In the genomic region with DNA sequence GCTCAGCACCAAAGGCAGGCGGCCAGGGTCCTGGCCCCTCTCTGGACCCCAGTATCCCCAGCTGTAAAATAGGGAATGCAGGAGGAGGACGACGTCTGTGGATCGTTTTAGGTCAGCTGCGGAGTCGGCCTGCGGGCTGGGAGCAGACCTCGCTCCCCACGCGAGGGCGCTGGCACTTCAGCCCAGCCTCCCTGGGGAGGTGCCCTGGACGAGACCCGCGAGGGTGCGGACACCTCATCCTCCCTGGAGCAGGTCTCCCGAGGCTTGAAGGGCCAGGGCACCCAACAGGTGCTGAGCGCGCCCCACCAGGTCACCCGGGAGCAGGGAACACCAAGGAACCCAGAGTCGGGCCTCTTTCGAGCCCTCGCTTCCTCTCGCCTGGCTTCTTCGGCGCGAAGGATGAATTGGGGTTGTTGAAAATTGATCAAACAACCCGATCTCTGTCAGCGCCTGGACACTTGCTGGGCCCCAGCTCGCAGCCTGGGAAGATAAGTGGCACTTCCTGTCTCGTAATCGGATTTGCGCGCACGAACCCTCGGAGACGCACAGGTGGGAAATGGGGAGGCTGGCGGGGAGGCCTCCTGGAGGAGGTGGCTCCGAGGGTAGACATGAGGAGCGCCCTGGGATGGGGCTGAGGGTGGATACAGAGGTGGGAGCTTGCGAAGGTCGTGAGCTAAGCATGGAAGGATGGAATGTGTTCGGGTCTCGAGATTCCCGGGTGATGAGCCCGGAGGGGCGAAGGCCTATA, we compare ENCODE assay signal across 8 cellular contexts. TPM values are rescaled to one million over a fixed set of nuclear protein-coding genes. Genes with fewer than 3 reads are reported as not detected.
DNase-seq lines count a peak whose midpoint lies in the region; ATAC-seq and TF ChIP-seq lines count a peak whose summit lies in the region.

No MANE protein-coding gene starts in this region.

- H3K9me3 Mint-ChIP-seq in naive B cell = peaks cover 0 to 1% (median 0%) of the 10 kb centered on the region in 7 donors
- no peaks in the 10 kb centered on the region for H3K9me3 Mint-ChIP-seq in stimulated activated naive CD8-positive, alpha-beta T cell treated with anti-CD3 and anti-CD28 coated beads, Interleukin-15, Interleukin-2, amounts not matched to agents 100 ng/mL and 50 ng/mL, for 24 hours

- H3K9ac ChIP-seq in GM23248 = no peak overlapping the region

- H3K9me3 ChIP-seq in DOHH2 (ENCODE audit: control insufficient read depth, insufficient read depth, low read length) (no peaks in the 10 kb centered on the region), GM23248 (ENCODE audit: low read depth) (no peaks in the 10 kb centered on the region)

- 3% methylated on average over 40 to 45 of the region's 46 CpGs for WGBS in GM23248 (ENCODE audit: low coverage in 1 of 2, low lambda C conversion rate in 2 of 2, missing lambda C conversion rate in 2 of 2), 2 experiments

- peak overlapping the region; percentile 10; the same call in 1 of the 2 replicates for H2AFZ ChIP-seq in GM23248

- H3K36me3 Mint-ChIP-seq in naive B cell = no peaks in the 10 kb centered on the region
- H3K36me3 Mint-ChIP-seq in stimulated activated naive CD8-positive, alpha-beta T cell treated with anti-CD3 and anti-CD28 coated beads, Interleukin-15, Interleukin-2, amounts not matched to agents 100 ng/mL and 50 ng/mL, for 24 hours (ENCODE audit: low read depth) = no peaks in the 10 kb centered on the region

- peak overlapping the region; percentile 71 for H3K4me3 ChIP-seq in DOHH2 (ENCODE audit: low read length)
- H3K4me3 ChIP-seq in GM23248 = peak overlapping the region; percentile 30

- H3K27ac Mint-ChIP-seq in naive B cell = peak overlapping the region in 2 of 6 donors; percentile 36 to 82
- no peak overlapping the region for H3K27ac Mint-ChIP-seq in stimulated activated naive CD8-positive, alpha-beta T cell treated with anti-CD3 and anti-CD28 coated beads, Interleukin-15, Interleukin-2, amounts not matched to agents 100 ng/mL and 50 ng/mL, for 24 hours

- ATAC-seq in esophagus mucosa (peak; percentile 68), naive B cell (ENCODE audit: low read depth in 2 of 2) (peak; percentile 38 to 46)

- in situ Hi-C loops in GM23248 (cut with MboI) = no loop called here

- peak; percentile 58 for TF ChIP-seq CTCF in DOHH2 (IDR thresholded peaks at IDR 0.05; ENCODE audit: low read depth, low read length, poor library complexity, severe bottlenecking)

- no peaks in the 10 kb centered on the region for H4K20me1 ChIP-seq in DOHH2 (ENCODE audit: control insufficient read depth, insufficient read depth, low read depth, low read length)
- no peaks in the 10 kb centered on the region for H4K20me1 ChIP-seq in GM23248 (ENCODE audit: insufficient read depth)

- H3K36me3 ChIP-seq in DOHH2 (ENCODE audit: control insufficient read depth, low read length) = no peaks in the 10 kb centered on the region
- H3K36me3 ChIP-seq in GM23248 (ENCODE audit: low read depth) = no peaks in the 10 kb centered on the region

- H3K4me1 ChIP-seq in DOHH2 (ENCODE audit: control insufficient read depth, low read length) = peaks cover 10% of the 10 kb centered on the region
- no peaks in the 10 kb centered on the region for H3K4me1 ChIP-seq in GM23248 (ENCODE audit: insufficient read depth)

- H3K4me2 ChIP-seq in DOHH2 (ENCODE audit: low read length) (peak overlapping the region; percentile 78), GM23248 (ENCODE audit: unreplicated experiment) (peak overlapping the region; percentile 65)

- H3K27ac ChIP-seq in DOHH2 (ENCODE audit: low read depth, low read length) (no peak overlapping the region), GM23248 (no peak overlapping the region)

- H3K27me3 Mint-ChIP-seq in naive B cell = peaks cover 24 to 48% (median 45%) of the 10 kb centered on the region in 3 donors
- H3K27me3 Mint-ChIP-seq in stimulated activated naive CD8-positive, alpha-beta T cell treated with anti-CD3 and anti-CD28 coated beads, Interleukin-15, Interleukin-2, amounts not matched to agents 100 ng/mL and 50 ng/mL, for 24 hours = peaks cover 36% of the 10 kb centered on the region

- peak overlapping the region; percentile 83 to 97 (median 94) for H3K4me3 Mint-ChIP-seq in naive B cell
- H3K4me3 Mint-ChIP-seq in stimulated activated naive CD8-positive, alpha-beta T cell treated with anti-CD3 and anti-CD28 coated beads, Interleukin-15, Interleukin-2, amounts not matched to agents 100 ng/mL and 50 ng/mL, for 24 hours = peak overlapping the region; percentile 91

- DNase-seq in GM23248 = peak; percentile 60
- peak; percentile 44 for DNase-seq in NCI-H510A (lab: John Stamatoyannopoulos, UW)
- DNase-seq in activated T-cell treated with anti-CD3 and anti-CD28 coated beads for 4 hours = peak; percentile 39
- peak; percentile 44 for DNase-seq in naive B cell
- DNase-seq in DMS114 treated with DMSO at 0.1 percent for 48 hours (lab: John Stamatoyannopoulos, UW; ENCODE audit: unreplicated experiment) = no peak

- H3K4me1 Mint-ChIP-seq in naive B cell = peaks cover 14 to 25% (median 23%) of the 10 kb centered on the region in 3 donors
- H3K4me1 Mint-ChIP-seq in stimulated activated naive CD8-positive, alpha-beta T cell treated with anti-CD3 and anti-CD28 coated beads, Interleukin-15, Interleukin-2, amounts not matched to agents 100 ng/mL and 50 ng/mL, for 24 hours (ENCODE audit: low read depth) = peaks cover 31% of the 10 kb centered on the region

- H3K9me2 ChIP-seq in DOHH2 (replicated peaks; ENCODE audit: control insufficient read depth, low read length) (no peaks in the 10 kb centered on the region), GM23248 (ENCODE audit: insufficient read depth) (no peaks in the 10 kb centered on the region)

- H3F3A ChIP-seq in DOHH2 (ENCODE audit: control insufficient read depth, insufficient read depth) = no peaks in the 10 kb centered on the region
- H3F3A ChIP-seq in GM23248 (ENCODE audit: insufficient read depth) = no peaks in the 10 kb centered on the region

- no peaks in the 10 kb centered on the region for H3K79me2 ChIP-seq in DOHH2 (ENCODE audit: control insufficient read depth, low read length)
- no peaks in the 10 kb centered on the region for H3K79me2 ChIP-seq in GM23248 (ENCODE audit: insufficient read depth)

- H3K27me3 ChIP-seq in DOHH2 (ENCODE audit: control insufficient read depth, low read length) = peaks cover 46% of the 10 kb centered on the region
- peaks cover 57% of the 10 kb centered on the region for H3K27me3 ChIP-seq in GM23248 (replicated peaks; ENCODE audit: insufficient read depth)

RNA-seq across cellular contexts. Expression of a gene that starts 0.6 kb away (rescaled TPM):
- total RNA-seq in GM23248 (2014; rRNA removed; shearing (Covaris generic)) = not detected in 2 replicates
- polyA plus RNA-seq in GM23248 (2016; fragmentation: Nextera tagmentation; extraction: Ambion mirVana) (not detected in 2 replicates), naive B cell (ENCODE audit: low read depth in 6 of 6) (1 to 10 TPM in 2 of 6 donors, under 1 TPM in 3, not detected in 1; 0.57 to 3.0 (median 0.69) TPM)
- 3.9 TPM for total RNA-seq in esophagus mucosa
